Comparison of ENCODE assay signal across 8 cellular contexts in genomic region chr15:48877630-48878595, GRCh38. TPM values are rescaled to one million over a fixed set of nuclear protein-coding genes. Genes with fewer than 3 reads are reported as not detected.
DNase-seq lines count a peak whose midpoint lies in the region; ATAC-seq, FAIRE-seq and TF ChIP-seq lines count a peak whose summit lies in the region.

Gene EID1 (plus strand): TSS chr15:48878134. CDS start chr15:48878177, 43 bp downstream.

- WGBS in psoas muscle, 3 donors = 0 to 1% (median 0%) methylated on average over 58 of the region's 58 CpGs

- ATAC-seq in HG02884 (IDR thresholded peaks at IDR 0.05; ENCODE audit: unreplicated experiment) (peak; percentile 92), T-helper 17 cell (peak; percentile 94), left ventricle myocardium superior (peak; percentile 100), psoas muscle (peak; percentile 99 to 100 (median 100))

- H3K36me3 Mint-ChIP-seq in T-helper 17 cell (ENCODE audit: low read depth) = peaks cover 2% of the 10 kb centered on the region

- H3K27me3 Mint-ChIP-seq in T-helper 17 cell = peaks cover 25% of the 10 kb centered on the region

- peak within 1 kb of the TSS; percentile 91 for H3K4me3 ChIP-seq in psoas muscle

- no peaks in the 10 kb centered on the region for H3K36me3 ChIP-seq in psoas muscle (ENCODE audit: insufficient read depth in 1 of 2, low read depth in 1 of 2)

- intact Hi-C loops in left ventricle myocardium superior (cut with micrococcal nuclease) = no loop called here
- intact Hi-C loops in psoas muscle (cut with DNase I) = loop anchor here (5.0 to 10.0 kb wide), 2 partner anchors 84 to 1477 kb away; partner anchors contain the start of genes SHC4 (in 2 of the 2) and GABPB1 (in 1 of the 2)

- H3K4me1 Mint-ChIP-seq in T-helper 17 cell = peaks cover 17% of the 10 kb centered on the region

- DNase-seq in GM13977 (ENCODE audit: low spot score) (peak; percentile 88), NCI-H1694 (lab: John Stamatoyannopoulos, UW) (peak; percentile 79), T-helper 17 cell (peak; percentile 87 to 90 (median 89)), amygdala (lab: John Stamatoyannopoulos, UW) (peak; percentile 64 to 96 (median 89)), left ventricle myocardium superior (peak; percentile 96), psoas muscle (peak; percentile 92 to 95), urothelium cell line (ENCODE audit: low spot score) (peak; percentile 88)

- H3K9me3 ChIP-seq in T-helper 17 cell (ENCODE audit: control insufficient read depth, low read length, poor library complexity, severe bottlenecking) = no peaks in the 10 kb centered on the region
- H3K9me3 ChIP-seq in psoas muscle = no peaks in the 10 kb centered on the region

- H3K27ac ChIP-seq in psoas muscle = peak within 1 kb of the TSS; percentile 83

- FAIRE-seq in urothelium cell line (lab: Jason Lieb, UNC) = no peak

- H3K27me3 ChIP-seq in psoas muscle (ENCODE audit: insufficient read depth in 3 of 3, low read length in 2 of 3) = no peaks in the 10 kb centered on the region

- in situ Hi-C loops in GM13977 (cut with MboI; ENCODE audit: low pct_unique_long_range_greater_than_20kb, low sequenced_read_pairs, unreplicated experiment) = no loop called here

- peak within 1 kb of the TSS; percentile 97 for H3K27ac Mint-ChIP-seq in T-helper 17 cell

- peaks cover 17% of the 10 kb centered on the region for H3K4me1 ChIP-seq in psoas muscle

- H3K4me3 Mint-ChIP-seq in T-helper 17 cell = peak within 1 kb of the TSS; percentile 95

- TF ChIP-seq CTCF in GM13977 (IDR thresholded peaks at IDR 0.05; ENCODE audit: extremely low read depth, insufficient read depth, missing control alignments) (peak; percentile 8), psoas muscle (IDR thresholded peaks at IDR 0.05) (no peak)

RNA-seq across cellular contexts. Expression of gene EID1, which starts in this region (rescaled TPM):
- 10 to 100 TPM; 67.6 to 68.8 TPM for total RNA-seq in T-helper 17 cell
- total RNA-seq in left ventricle myocardium superior = 223 TPM
- 100 to 1,000 TPM in 2 of 4 donors, 10 to 100 TPM in 2; 73.9 to 120 (median 98.2) TPM for total RNA-seq in psoas muscle
- polyA plus RNA-seq in psoas muscle = 100 to 1,000 TPM in 1 of 3 donors, 10 to 100 TPM in 2; 60.3 to 100 (median 88.1) TPM

Comparison
In these comparisons a context has a peak if more than half of its experiments do, and no peak if none do; other contexts are left out.
1. Peak in every context shown above with its lines: DNase-seq, ATAC-seq, H3K4me3 ChIP-seq and H3K27ac ChIP-seq.